19 cellular contexts compared by ENCODE assay signal in the genomic region with DNA sequence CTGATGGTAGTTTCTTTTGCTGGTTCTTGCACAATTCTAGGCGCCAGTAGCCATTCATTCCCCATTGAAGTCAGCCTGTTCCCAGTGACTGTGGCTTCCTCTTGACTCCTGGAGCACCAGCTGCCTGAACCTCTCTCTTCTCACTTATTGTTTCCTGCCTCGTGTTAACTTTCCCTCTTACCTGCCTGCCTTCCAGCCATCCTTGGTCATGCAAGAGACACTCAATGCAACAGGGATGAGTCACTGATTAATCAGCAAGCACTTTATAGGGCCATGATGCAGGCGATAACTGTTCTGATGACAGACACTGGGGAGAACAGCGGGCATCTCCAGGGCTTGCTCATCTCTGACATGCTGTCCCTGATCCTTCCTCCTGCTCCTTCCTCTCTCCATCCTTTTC.
DNase-seq lines count a peak whose midpoint lies in the region; ATAC-seq and TF ChIP-seq lines count a peak whose summit lies in the region.
"Had no signal": no experiment of that assay in that cellular context is flagged by ENCODE, and none has a peak within 500 bp of the region (broad histone marks: within the 10 kb centered on the region; RNA-seq: fewer than 3 reads in every experiment).

No MANE protein-coding gene starts in this region.

- H3K27me3 ChIP-seq in gastroesophageal sphincter = no peaks in the 10 kb centered on the region
- H3K27me3 ChIP-seq: adrenal gland had no signal

- TF ChIP-seq EP300 in gastroesophageal sphincter (IDR thresholded peaks at IDR 0.05) = no peak

- ATAC-seq in esophagus mucosa (peak; percentile 31), GM18858 (IDR thresholded peaks at IDR 0.05; ENCODE audit: unreplicated experiment) (no peak), gastroesophageal sphincter (no peak)
- ATAC-seq: GM23338 had no signal

- peaks cover 3 to 29% (median 6%) of the 10 kb centered on the region in 3 donors for H3K4me1 ChIP-seq in gastroesophageal sphincter
- H3K4me1 ChIP-seq: adrenal gland had no signal

- WGBS in gastroesophageal sphincter (ENCODE audit: low coverage in 1 of 2), 2 donors = 92 to 94% methylated on average over 3 to 4 of the region's 4 CpGs

- no peak overlapping the region for H3K27ac ChIP-seq in gastroesophageal sphincter
- H3K27ac ChIP-seq: adrenal gland, thoracic aorta had no signal

- TF ChIP-seq CTCF in gastroesophageal sphincter (IDR thresholded peaks at IDR 0.05) = no peak

- peak; percentile 44 for DNase-seq in NCI-H510A treated with DMSO at 0.1 percent for 48 hours (lab: John Stamatoyannopoulos, UW)
- DNase-seq in NCI-H510A (lab: John Stamatoyannopoulos, UW) = no peak
- DNase-seq in NCI-H460 (ENCODE audit: extremely low read depth, low read depth) = peak; percentile 16
- DNase-seq in OCI-M2 (lab: John Stamatoyannopoulos, UW; ENCODE audit: unreplicated experiment) = no peak
- no peak for DNase-seq in NK-92 treated with Interleukin-12 subunit alpha and Interleukin-12 subunit beta, amount 100 ng/mL, for 24 hours (lab: John Stamatoyannopoulos, UW)
- DNase-seq: 8988T; activated B cell treated with CpG ODN at 0.5 μM for 24 hours; adrenal gland; central memory CD4-positive, alpha-beta T cell; effector CD8-positive, alpha-beta T cell; hypothalamus; Kasumi-1; NCI-H1417 treated with DMSO at 0.1 percent for 48 hours; stimulated activated CD4-positive, alpha-beta T cell treated with anti-CD3 and anti-CD28 coated beads, Interleukin-4, amount 100 ng/mL, for 4 hours had no signal

- H3K4me3 ChIP-seq in gastroesophageal sphincter = no peak overlapping the region
- H3K4me3 ChIP-seq: adrenal gland, GM23338, thoracic aorta had no signal

- H3K36me3 ChIP-seq in gastroesophageal sphincter = no peaks in the 10 kb centered on the region
- H3K36me3 ChIP-seq: adrenal gland, thoracic aorta had no signal

- TF ChIP-seq POLR2A in gastroesophageal sphincter (IDR thresholded peaks at IDR 0.05) = no peak

- no peaks in the 10 kb centered on the region for H3K9me3 ChIP-seq in gastroesophageal sphincter
- H3K9me3 ChIP-seq: adrenal gland, thoracic aorta had no signal

Comparison
In these comparisons a context has a peak if more than half of its experiments do, and no peak if none do; other contexts are left out.
1. DNase-seq: peak in NCI-H510A treated with DMSO at 0.1 percent for 48 hours (single experiment) and NCI-H460 (single experiment); none in NCI-H510A (single experiment), OCI-M2 (single experiment) and NK-92 treated with Interleukin-12 subunit alpha and Interleukin-12 subunit beta, amount 100 ng/mL, for 24 hours (single experiment).